Comparison of ENCODE assay signal across 1 cellular context in genomic region chr4:53309321-53310020, GRCh38.
TF ChIP-seq lines count a peak whose summit lies in the region.

No MANE protein-coding gene starts in this region.

TF ChIP-seq in SK-N-SH, 30 proteins besides CTCF, POLR2A, EP300 and RAD21 (continued from another document):
- TF ChIP-seq RXRA (IDR thresholded peaks at IDR 0.05; ENCODE audit: borderline replicate concordance, low read depth) (no peak), MEF2A (IDR thresholded peaks at IDR 0.05; ENCODE audit: borderline replicate concordance, low read depth) (no peak), FOXM1 (IDR thresholded peaks at IDR 0.05; ENCODE audit: low read depth) (no peak), TEAD4 (IDR thresholded peaks at IDR 0.05; ENCODE audit: borderline replicate concordance, insufficient read depth) (no peak), NRF1 (IDR thresholded peaks at IDR 0.05; ENCODE audit: low read depth, low read length) (no peak), FOSL2 (IDR thresholded peaks at IDR 0.05; ENCODE audit: borderline replicate concordance, low read depth) (no peak), TAF1 (IDR thresholded peaks at IDR 0.05; ENCODE audit: borderline replicate concordance, low read depth, low read length) (no peak), YY1 (IDR thresholded peaks at IDR 0.05; ENCODE audit: low read depth) (no peak), TCF12 (IDR thresholded peaks at IDR 0.05) (no peak), MXI1 (IDR thresholded peaks at IDR 0.05; ENCODE audit: low read depth, low read length) (no peak), POLR2AphosphoS5 (IDR thresholded peaks at IDR 0.05; ENCODE audit: low read depth, low read length) (no peak), GABPA (IDR thresholded peaks at IDR 0.05; ENCODE audit: low read depth) (no peak), MAX (IDR thresholded peaks at IDR 0.05; ENCODE audit: low read depth) (no peak), ELF1 (IDR thresholded peaks at IDR 0.05) (no peak)
- TF ChIP-seq, protein P1, sequence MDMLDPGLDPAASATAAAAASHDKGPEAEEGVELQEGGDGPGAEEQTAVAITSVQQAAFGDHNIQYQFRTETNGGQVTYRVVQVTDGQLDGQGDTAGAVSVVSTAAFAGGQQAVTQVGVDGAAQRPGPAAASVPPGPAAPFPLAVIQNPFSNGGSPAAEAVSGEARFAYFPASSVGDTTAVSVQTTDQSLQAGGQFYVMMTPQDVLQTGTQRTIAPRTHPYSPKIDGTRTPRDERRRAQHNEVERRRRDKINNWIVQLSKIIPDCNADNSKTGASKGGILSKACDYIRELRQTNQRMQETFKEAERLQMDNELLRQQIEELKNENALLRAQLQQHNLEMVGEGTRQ (IDR thresholded peaks at IDR 0.05; ENCODE audit: borderline replicate concordance, low read depth, low read length) = no peak
TF ChIP-seq in SK-N-SH: peak in this region for 0.
